Comparison of ENCODE assay signal across 14 cellular contexts in genomic region chr11:111327908-111328624, GRCh38. TPM values are rescaled to one million over a fixed set of nuclear protein-coding genes. Genes with fewer than 3 reads are reported as not detected.
DNase-seq lines count a peak whose midpoint lies in the region; ATAC-seq, FAIRE-seq and TF ChIP-seq lines count a peak whose summit lies in the region.
"Had no signal": no experiment of that assay in that cellular context is flagged by ENCODE, and none has a peak within 500 bp of the region (broad histone marks: within the 10 kb centered on the region; RNA-seq: fewer than 3 reads in every experiment).

No MANE protein-coding gene starts in this region.

- H3F3A ChIP-seq in MM.1S (ENCODE audit: insufficient read depth, low read length) = no peaks in the 10 kb centered on the region

- no peaks in the 10 kb centered on the region for H3K9me2 ChIP-seq in MM.1S (replicated peaks; ENCODE audit: insufficient read depth, low read length)

- H3K9ac ChIP-seq in MM.1S (ENCODE audit: low read length) = no peak overlapping the region

- H3K27me3 ChIP-seq in bronchial epithelial cell (ENCODE audit: control insufficient read depth, insufficient read depth, low read length) (peaks cover 7% of the 10 kb centered on the region), MM.1S (replicated peaks; ENCODE audit: insufficient read depth, low read length) (no peaks in the 10 kb centered on the region)

- H3K27ac ChIP-seq in 22Rv1 (peak overlapping the region; percentile 57), MM.1S (ENCODE audit: low read length) (no peak overlapping the region)

- POLR2A ChIA-PET in GM10248 (lab: Yijun Ruan, JAX) = no interaction called here

- no peak overlapping the region for H3K4me3 ChIP-seq in bronchial epithelial cell (ENCODE audit: low read depth, low read length)
- H3K4me3 ChIP-seq in MM.1S (ENCODE audit: low read length) = no peak overlapping the region

- H3K4me1 ChIP-seq in MM.1S (ENCODE audit: low read length) = no peaks in the 10 kb centered on the region

- H3K79me2 ChIP-seq in MM.1S (ENCODE audit: low read length) = no peaks in the 10 kb centered on the region

- H4K20me1 ChIP-seq in MM.1S (ENCODE audit: insufficient read depth, low read length) = no peaks in the 10 kb centered on the region

- ATAC-seq in HG03439 (IDR thresholded peaks at IDR 0.05; ENCODE audit: unreplicated experiment) = no peak
- ATAC-seq in GM18870 (IDR thresholded peaks at IDR 0.05; ENCODE audit: unreplicated experiment) = no peak
- ATAC-seq: activated CD4-positive, alpha-beta T cell treated with anti-CD3 and anti-CD28 coated beads for 36 hours had no signal

- no peak overlapping the region for H2AFZ ChIP-seq in MM.1S (ENCODE audit: low read length)

- no peak overlapping the region for H3K4me2 ChIP-seq in MM.1S (ENCODE audit: low read depth, low read length)

- TF ChIP-seq CTCF in 22Rv1 (IDR thresholded peaks at IDR 0.05) (no peak), bronchial epithelial cell (IDR thresholded peaks at IDR 0.05; ENCODE audit: insufficient read depth, low read length, severe bottlenecking) (no peak), MM.1S (IDR thresholded peaks at IDR 0.05; ENCODE audit: low read length) (no peak), GM10248 (IDR thresholded peaks at IDR 0.05; ENCODE audit: control extremely low read depth, extremely low read depth, low read depth, missing control alignments) (no peak)

- H3K9me3 ChIP-seq in MM.1S (replicated peaks; ENCODE audit: insufficient read depth, low read length) = no peaks in the 10 kb centered on the region

- H3K36me3 ChIP-seq in bronchial epithelial cell (ENCODE audit: control insufficient read depth, insufficient read depth, low read length) (no peaks in the 10 kb centered on the region), MM.1S (replicated peaks; ENCODE audit: insufficient read depth, low read length) (no peaks in the 10 kb centered on the region)

- DNase-seq in HT1080 (ENCODE audit: low read depth) (peak; percentile 11), bronchial epithelial cell (ENCODE audit: low read depth) (peak; percentile 39), medulla oblongata (ENCODE audit: extremely low spot score) (peak; percentile 62), MM.1S (no peak), GM10248 (ENCODE audit: extremely low spot score) (no peak)
- DNase-seq: activated CD4-positive, alpha-beta T cell treated with anti-CD3 and anti-CD28 coated beads for 36 hours; activated naive CD4-positive, alpha-beta T cell treated with anti-CD3 and anti-CD28 coated beads, Interleukin-2, amount 10 ng/mL, durations not matched to agents 7 days and 5 days; effector CD4-positive, alpha-beta T cell; NCI-H146; stimulated activated CD4-positive, alpha-beta T cell treated with anti-CD3 and anti-CD28 coated beads, Interleukin-4, amount 100 ng/mL, for 1 hour had no signal

- CTCF ChIA-PET in GM10248 (lab: Yijun Ruan, JAX) = interaction anchor here (0.7 to 3.3 kb wide), 7 partner anchors 9 to 118 kb away, joined by 3 to 15 read pairs (median 8); no protein-coding TSS in a partner anchor

- no peak for FAIRE-seq in bronchial epithelial cell (lab: Jason Lieb, UNC)

RNA-seq across cellular contexts. Expression of gene POU2AF3, which starts 29.7 kb away (rescaled TPM):
- not detected in 2 replicates for total RNA-seq in HT1080 (2014; rRNA removed; shearing (Covaris generic))
- 0.07 TPM in 1 of 2 replicates, not detected in the other for polyA plus RNA-seq in HT1080 (2015; cell fraction: cytosol; rRNA removed)
- polyA plus RNA-seq in HT1080 (2015; cell fraction: nucleus; rRNA removed) = not detected in 2 replicates
- total RNA-seq in bronchial epithelial cell = not detected in 2 replicates
- total RNA-seq: activated CD4-positive, alpha-beta T cell treated with anti-CD3 and anti-CD28 coated beads for 36 hours had no signal

RNA-seq across cellular contexts. Expression of gene POU2AF1, which starts 51.0 kb away (rescaled TPM):
- not detected in 2 replicates for total RNA-seq in HT1080 (2014; rRNA removed; shearing (Covaris generic))
- not detected in 2 replicates for polyA plus RNA-seq in HT1080 (2015; cell fraction: cytosol; rRNA removed)
- polyA plus RNA-seq in HT1080 (2015; cell fraction: nucleus; rRNA removed) = 0.05 TPM in 1 of 2 replicates, not detected in the other
- not detected in 2 replicates for total RNA-seq in bronchial epithelial cell
- total RNA-seq: neural crest cell had no signal

Comparison
In these comparisons a context has a peak if more than half of its experiments do, and no peak if none do; other contexts are left out.
1. DNase-seq: peak in HT1080 (single experiment), bronchial epithelial cell (single experiment) and medulla oblongata (single experiment); none in MM.1S (single experiment) and GM10248 (single experiment).